Comparison of ENCODE assay signal across 9 cellular contexts in genomic region chr22:19177164-19178064, GRCh38. TPM values are rescaled to one million over a fixed set of nuclear protein-coding genes. Genes with fewer than 3 reads are reported as not detected.
A peak's percentile ranks its signal among the peaks of the same experiment; 100 is the strongest.
DNase-seq lines count a peak whose midpoint lies in the region; ATAC-seq and TF ChIP-seq lines count a peak whose summit lies in the region.
"Had no signal": no experiment of that assay in that cellular context is flagged by ENCODE, and none has a peak within 500 bp of the region (broad histone marks: within the 10 kb centered on the region; RNA-seq: fewer than 3 reads in every experiment).

No MANE protein-coding gene starts in this region.

- WGBS in testis, 2 donors: 12 to 20% methylated on average over 9 to 43 of the region's 55 CpGs

- intact Hi-C loops in activated CD4-positive, alpha-beta T cell treated with anti-CD3 and anti-CD28 coated beads for 36 hours (cut with DNase I, micrococcal nuclease): loop anchor here (1.0 to 5.0 kb wide), 15 partner anchors 33 to 765 kb away; partner anchors contain the start of genes C22orf39 (in 2 of the 2), CDC45 (in 2 of the 2), CLTCL1 (in 2 of the 2) and ESS2 (in 2 of the 2)
- intact Hi-C loops in testis (cut with DNase I; ENCODE audit: low total_unique reads): no loop called here

- H3K27me3 ChIP-seq in layer of hippocampus (ENCODE audit: control insufficient read depth, insufficient read depth, low read length) (no peaks in the 10 kb centered on the region), testis (no peaks in the 10 kb centered on the region)

- peak overlapping the region; percentile 84 to 91 for H3K4me3 ChIP-seq in testis

- peak overlapping the region; percentile 75 for H3K4me3 Mint-ChIP-seq in activated CD4-positive, alpha-beta T cell treated with anti-CD3 and anti-CD28 coated beads for 36 hours
- peak overlapping the region; percentile 73 for H3K4me3 Mint-ChIP-seq in activated naive CD8-positive, alpha-beta T cell treated with anti-CD3 and anti-CD28 coated beads for 36 hours

- peak overlapping the region; percentile 71 for H3K27ac ChIP-seq in layer of hippocampus (ENCODE audit: low read depth, low read length)
- H3K27ac ChIP-seq in testis: peak overlapping the region; percentile 39 to 95

- peaks cover 4% of the 10 kb centered on the region for H3K36me3 Mint-ChIP-seq in activated CD4-positive, alpha-beta T cell treated with anti-CD3 and anti-CD28 coated beads for 36 hours (ENCODE audit: low read depth)
- H3K36me3 Mint-ChIP-seq in activated naive CD8-positive, alpha-beta T cell treated with anti-CD3 and anti-CD28 coated beads for 36 hours: peaks cover 12% of the 10 kb centered on the region

- TF ChIP-seq CTCF in testis (IDR thresholded peaks at IDR 0.05): no peak

- H3K4me1 Mint-ChIP-seq in activated CD4-positive, alpha-beta T cell treated with anti-CD3 and anti-CD28 coated beads for 36 hours: peaks cover 39% of the 10 kb centered on the region
- H3K4me1 Mint-ChIP-seq in activated naive CD8-positive, alpha-beta T cell treated with anti-CD3 and anti-CD28 coated beads for 36 hours: peaks cover 32% of the 10 kb centered on the region

- peaks cover 35% of the 10 kb centered on the region for H3K4me1 ChIP-seq in testis

- no peaks in the 10 kb centered on the region for H3K9me3 ChIP-seq in testis

- CTCF ChIA-PET in activated CD4-positive, alpha-beta T cell treated with anti-CD3 and anti-CD28 coated beads for 36 hours (lab: Charles Lee): no interaction called here

- no peaks in the 10 kb centered on the region for H3K36me3 ChIP-seq in testis (ENCODE audit: low read depth, missing control alignments)

- no peak overlapping the region for H3K27ac Mint-ChIP-seq in activated CD4-positive, alpha-beta T cell treated with anti-CD3 and anti-CD28 coated beads for 36 hours
- no peak overlapping the region for H3K27ac Mint-ChIP-seq in activated naive CD8-positive, alpha-beta T cell treated with anti-CD3 and anti-CD28 coated beads for 36 hours

- no peak for TF ChIP-seq POLR2A in testis (IDR thresholded peaks at IDR 0.05)

- DNase-seq in activated CD4-positive, alpha-beta T cell treated with anti-CD3 and anti-CD28 coated beads for 36 hours: no peak
- DNase-seq in activated CD4-positive, alpha-beta T cell treated with anti-CD3 and anti-CD28 coated beads, Interleukin-2, amount 50 U/mL, for 4 hours: no peak
- no peak for DNase-seq in activated naive CD8-positive, alpha-beta T cell treated with anti-CD3 and anti-CD28 coated beads for 36 hours
- DNase-seq in testis (no peak), NCI-H2171 (lab: John Stamatoyannopoulos, UW) (no peak)
- DNase-seq in activated effector memory CD4-positive, alpha-beta T cell treated with anti-CD3 and anti-CD28 coated beads, Interleukin-2, amount 50 U/mL, for 16 hours: no peak

- POLR2A ChIA-PET in activated CD4-positive, alpha-beta T cell treated with anti-CD3 and anti-CD28 coated beads for 36 hours (lab: Charles Lee): no interaction called here

- H3K9me3 Mint-ChIP-seq in activated CD4-positive, alpha-beta T cell treated with anti-CD3 and anti-CD28 coated beads for 36 hours (ENCODE audit: low read depth): no peaks in the 10 kb centered on the region
- H3K9me3 Mint-ChIP-seq in activated naive CD8-positive, alpha-beta T cell treated with anti-CD3 and anti-CD28 coated beads for 36 hours: no peaks in the 10 kb centered on the region

- H3K27me3 Mint-ChIP-seq in activated CD4-positive, alpha-beta T cell treated with anti-CD3 and anti-CD28 coated beads for 36 hours: no peaks in the 10 kb centered on the region
- no peaks in the 10 kb centered on the region for H3K27me3 Mint-ChIP-seq in activated naive CD8-positive, alpha-beta T cell treated with anti-CD3 and anti-CD28 coated beads for 36 hours

- ATAC-seq in activated CD4-positive, alpha-beta T cell treated with anti-CD3 and anti-CD28 coated beads for 36 hours: no peak
- no peak for ATAC-seq in esophagus mucosa

RNA-seq across cellular contexts. Expression of gene SLC25A1, which starts 1.1 kb away (rescaled TPM):
- total RNA-seq in activated CD4-positive, alpha-beta T cell treated with anti-CD3 and anti-CD28 coated beads for 36 hours: 10 to 100 TPM; 48.5 to 52.8 TPM
- 10 to 100 TPM; 47.9 to 53.8 TPM for total RNA-seq in activated naive CD8-positive, alpha-beta T cell treated with anti-CD3 and anti-CD28 coated beads for 36 hours
- total RNA-seq in testis (10 to 100 TPM; 61.7 to 64.9 TPM), esophagus mucosa (78.5 TPM)
- polyA plus RNA-seq in testis (ENCODE audit: insufficient read depth, low read depth, low replicate concordance): 56.0 TPM

RNA-seq across cellular contexts. Expression of gene GSC2, which starts 27.3 kb away (rescaled TPM):
- total RNA-seq in activated CD4-positive, alpha-beta T cell treated with anti-CD3 and anti-CD28 coated beads for 36 hours: not detected
- not detected for total RNA-seq in activated naive CD8-positive, alpha-beta T cell treated with anti-CD3 and anti-CD28 coated beads for 36 hours
- total RNA-seq in testis: 10 to 100 TPM; 15.3 to 16.0 TPM
- 2.3 TPM for polyA plus RNA-seq in testis (ENCODE audit: insufficient read depth, low read depth, low replicate concordance)
- total RNA-seq in esophagus mucosa: not detected
- total RNA-seq: T-helper 1 cell treated with Interleukin-12 subunit alpha and Interleukin-12 subunit beta and Interleukin-4 antibody, amounts not matched to agents 30 ng/mL and 1 ng/mL, for 36 hours had no signal

RNA-seq across cellular contexts. Expression of gene ESS2, which starts 33.0 kb away (rescaled TPM):
- total RNA-seq in activated CD4-positive, alpha-beta T cell treated with anti-CD3 and anti-CD28 coated beads for 36 hours: 10 to 100 TPM; 12.9 to 13.4 TPM
- total RNA-seq in activated naive CD8-positive, alpha-beta T cell treated with anti-CD3 and anti-CD28 coated beads for 36 hours: 10 to 100 TPM; 16.8 to 18.0 TPM
- total RNA-seq in testis (10 to 100 TPM; 27.4 to 38.0 TPM), esophagus mucosa (9.9 TPM)
- polyA plus RNA-seq in testis (ENCODE audit: insufficient read depth, low read depth, low replicate concordance): 42.9 TPM

RNA-seq across cellular contexts. Expression of gene TSSK2, which starts 46.3 kb away (rescaled TPM):
- total RNA-seq in activated CD4-positive, alpha-beta T cell treated with anti-CD3 and anti-CD28 coated beads for 36 hours: not detected
- total RNA-seq in activated naive CD8-positive, alpha-beta T cell treated with anti-CD3 and anti-CD28 coated beads for 36 hours: not detected
- total RNA-seq in testis (100 to 1,000 TPM in 1 of 2 donors, 10 to 100 TPM in 1; 66.0 to 188 TPM), esophagus mucosa (not detected)
- 205 TPM for polyA plus RNA-seq in testis (ENCODE audit: insufficient read depth, low read depth, low replicate concordance)
- total RNA-seq: T-helper 1 cell treated with Interleukin-12 subunit alpha and Interleukin-12 subunit beta and Interleukin-4 antibody, amounts not matched to agents 30 ng/mL and 1 ng/mL, for 36 hours had no signal

RNA-seq across cellular contexts. Expression of gene DGCR2, which starts 55.2 kb away (rescaled TPM):
- 10 to 100 TPM; 23.7 to 27.5 TPM for total RNA-seq in activated CD4-positive, alpha-beta T cell treated with anti-CD3 and anti-CD28 coated beads for 36 hours
- 10 to 100 TPM; 20.5 to 22.2 TPM for total RNA-seq in activated naive CD8-positive, alpha-beta T cell treated with anti-CD3 and anti-CD28 coated beads for 36 hours
- total RNA-seq in testis: 100 to 1,000 TPM in 1 of 2 donors, 10 to 100 TPM in 1; 89.5 to 106 TPM
- 64.6 TPM for polyA plus RNA-seq in testis (ENCODE audit: insufficient read depth, low read depth, low replicate concordance)
- total RNA-seq in esophagus mucosa: 46.6 TPM

Comparison
In these comparisons a context has a peak if more than half of its experiments do, and no peak if none do; other contexts are left out.
1. RNA of gene GSC2, which starts 27.3 kb away (total RNA-seq): 15.3 to 16.0 TPM in testis; not detected in activated CD4-positive, alpha-beta T cell treated with anti-CD3 and anti-CD28 coated beads for 36 hours, not detected in activated naive CD8-positive, alpha-beta T cell treated with anti-CD3 and anti-CD28 coated beads for 36 hours and not detected in esophagus mucosa (single experiment); every median in the first group is over 10 times any median in the second.